35 cellular contexts compared by ENCODE assay signal in genomic region chrX:5829060-5829459, GRCh38.
"Had no signal": no experiment of that assay in that cellular context is flagged by ENCODE, and none has a peak within 500 bp of the region (broad histone marks: within the 10 kb centered on the region; RNA-seq: fewer than 3 reads in every experiment).

No MANE protein-coding gene starts in this region.

- ATAC-seq: activated CD4-positive, alpha-beta T cell treated with anti-CD3 and anti-CD28 coated beads for 36 hours; activated CD8-positive, alpha-beta memory T cell treated with anti-CD3 and anti-CD28 coated beads, Interleukin-2, amount 10 ng/mL, durations not matched to agents 7 days and 5 days; activated CD8-positive, alpha-beta T cell treated with anti-CD3 and anti-CD28 coated beads, Interleukin-2, amount 10 ng/mL, durations not matched to agents 7 days and 5 days; activated naive CD8-positive, alpha-beta T cell treated with anti-CD3 and anti-CD28 coated beads, Interleukin-2, amount 50 U/mL, for 24 hours; effector memory CD8-positive, alpha-beta T cell; gastroesophageal sphincter; heart right ventricle had no signal

- H3K4me3 ChIP-seq: adrenal gland, breast epithelium, esophagus squamous epithelium, gastroesophageal sphincter, heart right ventricle, hepatocyte had no signal

- DNase-seq: activated CD4-positive, alpha-beta memory T cell treated with anti-CD3 and anti-CD28 coated beads for 36 hours; activated CD4-positive, alpha-beta T cell treated with anti-CD3 and anti-CD28 coated beads for 36 hours; activated CD4-positive, alpha-beta T cell treated with anti-CD3 and anti-CD28 coated beads, Interleukin-2, amount 10 ng/mL, durations not matched to agents 24 days and 14 days; activated CD4-positive, CD25-positive, alpha-beta regulatory T cell; activated CD4-positive, CD25-positive, alpha-beta regulatory T cell treated with anti-CD3 and anti-CD28 coated beads, Interleukin-2, amount 50 U/mL, for 72 hours; activated CD8-positive, alpha-beta memory T cell treated with anti-CD3 and anti-CD28 coated beads, Interleukin-2, amount 10 ng/mL, durations not matched to agents 7 days and 5 days; activated CD8-positive, alpha-beta memory T cell treated with anti-CD3 and anti-CD28 coated beads, Interleukin-2, amount 50 U/mL, for 4 hours; activated CD8-positive, alpha-beta T cell treated with anti-CD3 and anti-CD28 coated beads, Interleukin-2, amount 10 ng/mL, durations not matched to agents 7 days and 5 days; activated effector memory CD4-positive, alpha-beta T cell treated with anti-CD3 and anti-CD28 coated beads, Interleukin-2, amount 50 U/mL, for 16 hours; activated naive CD4-positive, alpha-beta T cell treated with anti-CD3 and anti-CD28 coated beads for 36 hours; activated naive CD8-positive, alpha-beta T cell treated with anti-CD3 and anti-CD28 coated beads for 36 hours; activated naive CD8-positive, alpha-beta T cell treated with anti-CD3 and anti-CD28 coated beads, Interleukin-2, amount 50 U/mL, for 24 hours; activated T-cell treated with anti-CD3 and anti-CD28 coated beads, Interleukin-2, amount 50 U/mL, for 1 hour; activated T-cell treated with anti-CD3 and anti-CD28 coated beads, Interleukin-2, amount 50 U/mL, for 48 hours; adrenal gland; amygdala; aorta; cortex of kidney; dermis blood vessel endothelial cell; effector CD4-positive, alpha-beta T cell; effector memory CD8-positive, alpha-beta T cell; esophagus squamous epithelium; foreskin melanocyte; heart right ventricle; T1000 had no signal

- H3K9me3 ChIP-seq: adrenal gland, breast epithelium, esophagus squamous epithelium, gastroesophageal sphincter had no signal

- H3K27ac Mint-ChIP-seq: activated CD4-positive, alpha-beta memory T cell treated with anti-CD3 and anti-CD28 coated beads for 36 hours; activated CD4-positive, alpha-beta T cell treated with anti-CD3 and anti-CD28 coated beads for 36 hours; activated CD4-positive, alpha-beta T cell treated with anti-CD3 and anti-CD28 coated beads, Interleukin-2, amount 10 ng/mL, durations not matched to agents 24 days and 14 days; activated CD8-positive, alpha-beta memory T cell treated with anti-CD3 and anti-CD28 coated beads, Interleukin-2, amount 10 ng/mL, durations not matched to agents 7 days and 5 days; activated CD8-positive, alpha-beta T cell treated with anti-CD3 and anti-CD28 coated beads, Interleukin-2, amount 10 ng/mL, durations not matched to agents 7 days and 5 days; activated naive CD4-positive, alpha-beta T cell treated with anti-CD3 and anti-CD28 coated beads for 36 hours; activated naive CD4-positive, alpha-beta T cell treated with anti-CD3 and anti-CD28 coated beads, Interleukin-2, amount 50 U/mL, for 24 hours; activated naive CD8-positive, alpha-beta T cell treated with anti-CD3 and anti-CD28 coated beads for 36 hours; activated naive CD8-positive, alpha-beta T cell treated with anti-CD3 and anti-CD28 coated beads, Interleukin-2, amount 50 U/mL, for 24 hours; activated T-helper 1 cell treated with anti-CD3 and anti-CD28 coated beads, Interleukin-12 subunit alpha, Interleukin-12 subunit beta, Interleukin-2, Interleukin-4 antibody, amounts not matched to agents 30 ng/mL and 10 ng/mL and 1 ng/mL, durations not matched to agents 14 hours and 24 hours and 36 hours; activated T-helper 2 cell treated with anti-CD3 and anti-CD28 coated beads, Interferon-gamma antibody, Interleukin-2, Interleukin-4, amounts not matched to agents 10 μg/mL and 5 μg/mL and 100 μg/mL, durations not matched to agents 14 hours and 24 hours and 36 hours; brain; effector memory CD8-positive, alpha-beta T cell; T-helper 1 cell treated with Interleukin-12 subunit alpha and Interleukin-12 subunit beta and Interleukin-4 antibody, amounts not matched to agents 30 μg/mL and 1 μg/mL, for 36 hours; T-helper 2 cell treated with Interferon-gamma antibody and Interleukin-4, amounts not matched to agents 5 μg/mL and 100 μg/mL, for 36 hours had no signal

- H3K36me3 Mint-ChIP-seq: activated CD4-positive, alpha-beta memory T cell treated with anti-CD3 and anti-CD28 coated beads for 36 hours; activated CD8-positive, alpha-beta memory T cell treated with anti-CD3 and anti-CD28 coated beads, Interleukin-2, amount 10 ng/mL, durations not matched to agents 7 days and 5 days; activated naive CD4-positive, alpha-beta T cell treated with anti-CD3 and anti-CD28 coated beads, Interleukin-2, amount 50 U/mL, for 24 hours; activated naive CD8-positive, alpha-beta T cell treated with anti-CD3 and anti-CD28 coated beads for 36 hours; brain had no signal

- H3K4me1 Mint-ChIP-seq: activated CD4-positive, alpha-beta T cell treated with anti-CD3 and anti-CD28 coated beads for 36 hours; activated CD4-positive, alpha-beta T cell treated with anti-CD3 and anti-CD28 coated beads, Interleukin-2, amount 10 ng/mL, durations not matched to agents 24 days and 14 days; activated CD8-positive, alpha-beta memory T cell treated with anti-CD3 and anti-CD28 coated beads, Interleukin-2, amount 10 ng/mL, durations not matched to agents 7 days and 5 days; activated naive CD4-positive, alpha-beta T cell treated with anti-CD3 and anti-CD28 coated beads, Interleukin-2, amount 50 U/mL, for 24 hours; activated naive CD8-positive, alpha-beta T cell treated with anti-CD3 and anti-CD28 coated beads for 36 hours; activated naive CD8-positive, alpha-beta T cell treated with anti-CD3 and anti-CD28 coated beads, Interleukin-2, amount 50 U/mL, for 24 hours; central memory CD8-positive, alpha-beta T cell had no signal

- H3K27me3 Mint-ChIP-seq: activated CD4-positive, alpha-beta memory T cell treated with anti-CD3 and anti-CD28 coated beads for 36 hours; activated CD4-positive, alpha-beta T cell treated with anti-CD3 and anti-CD28 coated beads for 36 hours; activated CD4-positive, alpha-beta T cell treated with anti-CD3 and anti-CD28 coated beads, Interleukin-2, amount 10 ng/mL, durations not matched to agents 24 days and 14 days; activated CD8-positive, alpha-beta memory T cell treated with anti-CD3 and anti-CD28 coated beads, Interleukin-2, amount 10 ng/mL, durations not matched to agents 7 days and 5 days; activated naive CD4-positive, alpha-beta T cell treated with anti-CD3 and anti-CD28 coated beads, Interleukin-2, amount 50 U/mL, for 24 hours; activated naive CD8-positive, alpha-beta T cell treated with anti-CD3 and anti-CD28 coated beads for 36 hours; activated naive CD8-positive, alpha-beta T cell treated with anti-CD3 and anti-CD28 coated beads, Interleukin-2, amount 50 U/mL, for 24 hours; brain; central memory CD8-positive, alpha-beta T cell; effector memory CD8-positive, alpha-beta T cell had no signal

- H3K4me3 Mint-ChIP-seq: activated CD4-positive, alpha-beta memory T cell treated with anti-CD3 and anti-CD28 coated beads for 36 hours; activated CD4-positive, alpha-beta T cell treated with anti-CD3 and anti-CD28 coated beads for 36 hours; activated CD4-positive, alpha-beta T cell treated with anti-CD3 and anti-CD28 coated beads, Interleukin-2, amount 10 ng/mL, durations not matched to agents 24 days and 14 days; activated CD8-positive, alpha-beta memory T cell treated with anti-CD3 and anti-CD28 coated beads, Interleukin-2, amount 10 ng/mL, durations not matched to agents 7 days and 5 days; activated CD8-positive, alpha-beta T cell treated with anti-CD3 and anti-CD28 coated beads, Interleukin-2, amount 10 ng/mL, durations not matched to agents 7 days and 5 days; activated naive CD4-positive, alpha-beta T cell treated with anti-CD3 and anti-CD28 coated beads for 36 hours; activated naive CD4-positive, alpha-beta T cell treated with anti-CD3 and anti-CD28 coated beads, Interleukin-2, amount 50 U/mL, for 24 hours; activated naive CD8-positive, alpha-beta T cell treated with anti-CD3 and anti-CD28 coated beads for 36 hours; activated naive CD8-positive, alpha-beta T cell treated with anti-CD3 and anti-CD28 coated beads, Interleukin-2, amount 50 U/mL, for 24 hours; activated T-helper 1 cell treated with anti-CD3 and anti-CD28 coated beads, Interleukin-12 subunit alpha, Interleukin-12 subunit beta, Interleukin-2, Interleukin-4 antibody, amounts not matched to agents 30 ng/mL and 10 ng/mL and 1 ng/mL, durations not matched to agents 14 hours and 24 hours and 36 hours; brain; central memory CD8-positive, alpha-beta T cell; effector memory CD8-positive, alpha-beta T cell; T-helper 1 cell treated with Interleukin-12 subunit alpha and Interleukin-12 subunit beta and Interleukin-4 antibody, amounts not matched to agents 30 μg/mL and 1 μg/mL, for 36 hours; T-helper 2 cell treated with Interferon-gamma antibody and Interleukin-4, amounts not matched to agents 5 μg/mL and 100 μg/mL, for 36 hours had no signal
